ENCODE assay signal across 1 cellular context in genomic region chr3:195154793-195155535, GRCh38.
TF ChIP-seq lines count a peak whose summit lies in the region.

No MANE protein-coding gene starts in this region.

TF ChIP-seq in HepG2, 621 proteins besides CTCF, POLR2A, EP300 and RAD21 (continued from another document and continues in another):
- peak; percentile 84 for TF ChIP-seq ZNF609 (CRISPR knock-in tag; IDR thresholded peaks at IDR 0.05; ENCODE audit: borderline replicate concordance)
- peak; percentile 8 for TF ChIP-seq YY1 (IDR thresholded peaks at IDR 0.05; ENCODE audit: insufficient read depth, insufficient replicate concordance, low read depth, low read length)
- peak; percentile 52 for TF ChIP-seq HHEX (CRISPR knock-in tag; IDR thresholded peaks at IDR 0.05)
- no peak for TF ChIP-seq ZNF775 (CRISPR knock-in tag; IDR thresholded peaks at IDR 0.05; ENCODE audit: borderline replicate concordance)
- no peak for TF ChIP-seq SMAD9 (CRISPR knock-in tag; IDR thresholded peaks at IDR 0.05)
- TF ChIP-seq BRD4 (CRISPR knock-in tag; IDR thresholded peaks at IDR 0.05): peak; percentile 91
- TF ChIP-seq KDM3A (CRISPR knock-in tag; IDR thresholded peaks at IDR 0.05; ENCODE audit: low read depth): no peak
- peak; percentile 46; the same call in 1 of the 2 replicates for TF ChIP-seq FOXK1 (CRISPR knock-in tag; IDR thresholded peaks at IDR 0.05; ENCODE audit: borderline replicate concordance, low read depth)
- peak; percentile 71; the same call in 1 of the 2 replicates for TF ChIP-seq ZNF878 (CRISPR knock-in tag; IDR thresholded peaks at IDR 0.05)
- TF ChIP-seq TIGD3 (CRISPR knock-in tag; IDR thresholded peaks at IDR 0.05; ENCODE audit: borderline replicate concordance): no peak
- TF ChIP-seq ZNF33B (CRISPR knock-in tag; IDR thresholded peaks at IDR 0.05): no peak
- peak; percentile 84 for TF ChIP-seq ZBTB10 (CRISPR knock-in tag; IDR thresholded peaks at IDR 0.05; ENCODE audit: borderline replicate concordance)
- peak; percentile 86 for TF ChIP-seq TARDBP (CRISPR knock-in tag; IDR thresholded peaks at IDR 0.05)
- no peak for TF ChIP-seq ZNF224 (CRISPR knock-in tag; IDR thresholded peaks at IDR 0.05)
- TF ChIP-seq ZNF432 (CRISPR knock-in tag; IDR thresholded peaks at IDR 0.05; ENCODE audit: borderline replicate concordance): no peak
- TF ChIP-seq SNAI1 (CRISPR knock-in tag; IDR thresholded peaks at IDR 0.05; ENCODE audit: borderline replicate concordance): no peak
- TF ChIP-seq MXD3 (CRISPR knock-in tag; IDR thresholded peaks at IDR 0.05): 0 out of 2 replicates have a peak, but pooled peaks have one; percentile 7
- no peak; the same call in 1 of the 2 replicates for TF ChIP-seq KLF11 (CRISPR knock-in tag; IDR thresholded peaks at IDR 0.05)
- TF ChIP-seq ZNF713 (CRISPR knock-in tag; IDR thresholded peaks at IDR 0.05): no peak
- no peak for TF ChIP-seq ZNF317 (CRISPR knock-in tag; IDR thresholded peaks at IDR 0.05)
- peak; percentile 78; the same call in 1 of the 2 replicates for TF ChIP-seq REPIN1 (CRISPR knock-in tag; IDR thresholded peaks at IDR 0.05; ENCODE audit: borderline replicate concordance, low read depth)
- TF ChIP-seq ZNF646 (CRISPR knock-in tag; IDR thresholded peaks at IDR 0.05): no peak
- peak; percentile 85 for TF ChIP-seq NCOA2 (CRISPR knock-in tag; IDR thresholded peaks at IDR 0.05)
- TF ChIP-seq ZNF773 (CRISPR knock-in tag; IDR thresholded peaks at IDR 0.05; ENCODE audit: borderline replicate concordance): no peak
- peak; percentile 76 for TF ChIP-seq SKIL (CRISPR knock-in tag; IDR thresholded peaks at IDR 0.05; ENCODE audit: borderline replicate concordance)
- TF ChIP-seq NFKBIZ (CRISPR knock-in tag; IDR thresholded peaks at IDR 0.05): peak; percentile 80; the same call in 1 of the 2 replicates
- no peak for TF ChIP-seq BRCA1 (CRISPR knock-in tag; IDR thresholded peaks at IDR 0.05)
- TF ChIP-seq PRDM4 (CRISPR knock-in tag; IDR thresholded peaks at IDR 0.05; ENCODE audit: borderline replicate concordance): no peak
- no peak for TF ChIP-seq MLLT10 (CRISPR knock-in tag; IDR thresholded peaks at IDR 0.05)
- TF ChIP-seq KLF12 (CRISPR knock-in tag; IDR thresholded peaks at IDR 0.05; ENCODE audit: borderline replicate concordance): peak; percentile 41; the same call in 1 of the 2 replicates
- TF ChIP-seq POGK (CRISPR knock-in tag; conservative IDR thresholded peaks at IDR 0.05): peak; percentile 42; the same call in 1 of the 2 replicates
- TF ChIP-seq HIVEP1 (CRISPR knock-in tag; IDR thresholded peaks at IDR 0.05): no peak
- TF ChIP-seq RFX1 (IDR thresholded peaks at IDR 0.05): no peak
- no peak for TF ChIP-seq ARNT (IDR thresholded peaks at IDR 0.05)
- TF ChIP-seq ZBTB1 (CRISPR knock-in tag; IDR thresholded peaks at IDR 0.05; ENCODE audit: borderline replicate concordance): no peak
- TF ChIP-seq ZBTB7A (CRISPR knock-in tag; IDR thresholded peaks at IDR 0.05): no peak
